8 cellular contexts compared by ENCODE assay signal in the genomic region with DNA sequence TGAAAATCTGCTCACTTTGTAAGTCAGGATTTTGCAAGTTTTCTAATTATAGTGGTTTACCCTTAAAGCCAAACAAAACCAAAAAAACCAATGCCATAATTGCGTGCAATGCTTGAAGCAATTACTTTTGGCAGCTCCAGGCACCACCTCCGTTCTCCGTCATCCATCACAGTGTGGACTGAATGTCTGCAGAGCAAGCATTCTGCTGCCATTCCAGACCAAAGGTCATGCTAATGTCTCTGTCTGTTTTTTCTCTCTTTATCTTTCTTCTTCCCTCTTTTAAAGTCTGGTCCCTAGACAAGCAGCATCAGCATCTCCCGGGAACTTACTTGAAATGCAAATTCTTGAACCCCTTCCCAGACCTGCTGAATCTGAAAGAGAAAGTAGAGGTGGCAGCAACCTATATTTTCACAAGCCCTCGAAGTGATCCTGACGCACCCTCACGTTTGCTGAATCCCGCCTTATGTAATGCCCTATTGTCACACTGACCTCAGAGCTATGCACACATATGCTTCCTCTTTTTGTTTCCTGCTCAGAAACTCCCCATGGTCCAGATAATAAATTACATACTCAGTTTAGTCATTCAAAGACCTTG.
DNase-seq lines count a peak whose midpoint lies in the region; ATAC-seq lines count a peak whose summit lies in the region.

No MANE protein-coding gene starts in this region.

- no peaks in the 10 kb centered on the region for H3K36me3 ChIP-seq in mesodermal cell (ENCODE audit: control insufficient read depth, insufficient read depth, low read length)

- no peaks in the 10 kb centered on the region for H3K4me1 ChIP-seq in mesodermal cell (ENCODE audit: control insufficient read depth, insufficient read depth, low read length, poor library complexity, severe bottlenecking)

- DNase-seq in SIG-M5 treated with dmso at 0.1 percent for 504 hours (lab: John Stamatoyannopoulos, UW; ENCODE audit: unreplicated experiment) (peak; percentile 86), DMS153 (lab: John Stamatoyannopoulos, UW) (no peak), NCI-H1417 treated with DMSO at 0.1 percent for 48 hours (lab: John Stamatoyannopoulos, UW) (no peak), cerebellar cortex (ENCODE audit: low spot score) (no peak)
- no peak for DNase-seq in activated CD4-positive, alpha-beta T cell treated with anti-CD3 and anti-CD28 coated beads for 4 hours

- H3K27ac ChIP-seq in mesodermal cell (ENCODE audit: low read depth, low read length, severe bottlenecking), result peak overlapping the region; percentile 12

- H3K4me3 ChIP-seq in mesodermal cell (ENCODE audit: extremely low read depth, insufficient read depth, low read length, poor library complexity, severe bottlenecking), result no peak overlapping the region

- ATAC-seq in GM18861 (IDR thresholded peaks at IDR 0.05; ENCODE audit: unreplicated experiment) (peak; percentile 58), HG02973 (IDR thresholded peaks at IDR 0.05; ENCODE audit: unreplicated experiment) (peak; percentile 71)

- peaks cover 3% of the 10 kb centered on the region for H3K9me3 ChIP-seq in mesodermal cell (ENCODE audit: control insufficient read depth, low read length)

- 65 to 79% methylated on average over 7 to 8 of the region's 8 CpGs for WGBS in mesodermal cell (ENCODE audit: insufficient coverage in 2 of 2), 2 experiments
